Comparison of ENCODE assay signal across 14 cellular contexts in the genomic region with DNA sequence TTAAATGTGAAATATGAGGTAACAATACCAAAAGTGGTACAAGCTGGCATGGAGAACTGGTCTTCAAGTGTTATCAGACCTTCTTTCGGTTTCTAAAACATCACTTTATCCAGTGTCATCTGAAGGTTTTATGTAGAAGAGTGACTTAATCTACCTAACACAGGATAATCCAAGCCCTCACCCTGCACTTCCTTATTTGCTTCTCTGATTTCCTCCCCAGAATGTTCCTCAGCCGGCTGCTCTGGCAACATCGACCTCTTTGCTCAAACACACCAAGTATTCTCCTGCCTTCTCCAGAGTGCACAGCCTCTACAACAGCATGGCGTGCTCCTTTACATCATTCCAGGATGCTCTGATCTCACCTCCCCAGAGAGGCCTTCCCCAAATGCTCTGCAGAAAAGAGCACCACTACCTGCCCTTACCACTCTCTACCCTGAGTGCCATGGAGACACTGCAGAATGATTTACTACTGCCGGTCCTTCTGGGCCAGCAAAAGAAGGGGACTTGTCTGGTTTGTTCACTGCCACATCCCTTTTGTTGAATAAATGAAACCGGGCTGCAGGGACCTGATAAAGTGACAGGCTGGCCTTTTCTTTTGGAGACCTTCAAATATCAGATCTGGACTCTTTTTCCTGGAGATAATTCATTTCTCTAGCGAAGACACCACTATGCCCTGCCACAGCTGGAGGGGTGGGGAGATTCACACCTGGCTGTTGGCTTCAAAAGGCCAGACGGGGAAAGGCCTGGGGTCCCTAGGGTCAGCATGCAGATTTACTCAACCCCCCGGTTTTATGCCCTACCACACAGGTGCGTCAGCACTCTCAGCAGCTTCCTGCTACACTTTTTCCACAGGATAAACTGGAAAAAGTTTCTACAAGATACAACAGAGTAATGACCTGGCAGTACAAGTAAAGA. TPM values are rescaled to one million over a fixed set of nuclear protein-coding genes. Genes with fewer than 3 reads are reported as not detected.
DNase-seq lines count a peak whose midpoint lies in the region; ATAC-seq, FAIRE-seq and TF ChIP-seq lines count a peak whose summit lies in the region.
"Had no signal": no experiment of that assay in that cellular context is flagged by ENCODE, and none has a peak within 500 bp of the region (broad histone marks: within the 10 kb centered on the region; RNA-seq: fewer than 3 reads in every experiment).

No MANE protein-coding gene starts in this region.

- TF ChIP-seq POLR2A in K562 (conservative IDR thresholded peaks at IDR 0.05) (no peak), spleen (IDR thresholded peaks at IDR 0.05) (no peak)

- TF ChIP-seq CTCF in K562 (IDR thresholded peaks at IDR 0.05 in 2 of 3, conservative IDR thresholded peaks at IDR 0.05 in 1 of 3; ENCODE audit: insufficient read depth in 2 of 3, low read depth in 1 of 3, low read length in 3 of 3) (no peak), spleen (IDR thresholded peaks at IDR 0.05 in 8 of 11, conservative IDR thresholded peaks at IDR 0.05 in 3 of 11) (no peak), right atrium auricular region (IDR thresholded peaks at IDR 0.05) (no peak)

- H3K36me3 ChIP-seq in K562 (ENCODE audit: control insufficient read depth, insufficient read depth, low read length) (no peaks in the 10 kb centered on the region), spleen (peaks cover 0 to 5% (median 0%) of the 10 kb centered on the region in 6 donors), right atrium auricular region (no peaks in the 10 kb centered on the region)

- DNase-seq in K562 (ENCODE audit: extremely low read depth in 1 of 4, low spot score in 3 of 4) (peak in 1 of 4 experiments; percentile 26), spleen (no peak), HT-29 (ENCODE audit: low spot score) (no peak), NCI-H524 treated with DMSO at 0.1 percent for 48 hours (lab: John Stamatoyannopoulos, UW) (no peak), right atrium auricular region (ENCODE audit: low spot score) (no peak)
- DNase-seq: activated CD4-positive, alpha-beta memory T cell treated with anti-CD3 and anti-CD28 coated beads, Interleukin-2, amount 10 ng/mL, durations not matched to agents 7 days and 5 days; MG63; retina had no signal

- WGBS in K562 (ENCODE audit: insufficient coverage, low coverage, missing lambda C conversion rate), result 2% methylated on average over 10 of the region's 10 CpGs
- 39 to 53% (median 40%) methylated on average over 10 of the region's 10 CpGs for WGBS in spleen, 5 donors

- in situ Hi-C loops in K562 (cut with MboI), result no loop called here

- TF ChIP-seq RAD21 in K562 (CRISPR knock-in tag; conservative IDR thresholded peaks at IDR 0.05 in 1 of 2, IDR thresholded peaks at IDR 0.05 in 1 of 2), result no peak

- no peaks in the 10 kb centered on the region for H4K20me1 ChIP-seq in K562 (replicated peaks; ENCODE audit: control insufficient read depth, insufficient read depth, low read length)

- H3K9me1 ChIP-seq in K562 (ENCODE audit: control insufficient read depth, insufficient read depth, low read length), result no peaks in the 10 kb centered on the region

- H3K9me3 ChIP-seq in K562 (replicated peaks; ENCODE audit: control insufficient read depth, insufficient read depth, low read depth, low read length) (no peaks in the 10 kb centered on the region), spleen (peaks cover 0 to 5% (median 0%) of the 10 kb centered on the region in 8 donors), right atrium auricular region (peaks cover 0 to 5% of the 10 kb centered on the region in 2 donors)
- H3K9me3 ChIP-seq: MG63 had no signal

- H3K27me3 ChIP-seq in K562 (ENCODE audit: control insufficient read depth in 2 of 2, insufficient read depth in 2 of 2, low read length in 2 of 2) (peaks cover 0 to 6% of the 10 kb centered on the region in 2 experiments; a peak in 1 of 5 replicates), spleen (replicated peaks in 1 of 7) (no peaks in the 10 kb centered on the region), right atrium auricular region (no peaks in the 10 kb centered on the region)
- H3K27me3 ChIP-seq: MG63 had no signal

- no peak overlapping the region for H3K27ac ChIP-seq in K562 (ENCODE audit: extremely low read depth, low read depth, low read length)
- H3K27ac ChIP-seq in spleen, result peak overlapping the region in 3 of 8 donors; percentile 39 to 54 (median 39)
- H3K27ac ChIP-seq in right atrium auricular region, result no peak overlapping the region
- H3K27ac ChIP-seq: C4-2B had no signal

- H3K79me2 ChIP-seq in K562 (ENCODE audit: control insufficient read depth, insufficient read depth, low read length), result no peaks in the 10 kb centered on the region

- POLR2A ChIA-PET in K562 (lab: Yijun Ruan, JAX), result interaction anchor here (1.6 kb wide), 1 partner anchor 8 kb away, joined by 3 read pairs; no protein-coding TSS in a partner anchor

- intact Hi-C loops in K562 (cut with micrococcal nuclease) (loop anchor here (10.0 kb wide), 1 partner anchor 191 kb away; no protein-coding TSS in a partner anchor), spleen (cut with DNase I; ENCODE audit: low total_unique reads) (no loop called here)

- H3K4me2 ChIP-seq in K562 (ENCODE audit: insufficient read depth, low read length), result no peak overlapping the region

- CTCF ChIA-PET in K562 (lab: Yijun Ruan, JAX; ENCODE audit: low intra/inter-chr PET ratio), result no interaction called here

- H3K4me3 ChIP-seq in K562 (no peak overlapping the region), spleen (no peak overlapping the region), right atrium auricular region (no peak overlapping the region)
- H3K4me3 ChIP-seq: MG63 had no signal

- ATAC-seq in GM18517 (IDR thresholded peaks at IDR 0.05; ENCODE audit: unreplicated experiment) (peak; percentile 28), GM21515 (IDR thresholded peaks at IDR 0.05; ENCODE audit: unreplicated experiment) (peak; percentile 27), HG03095 (IDR thresholded peaks at IDR 0.05; ENCODE audit: unreplicated experiment) (peak; percentile 10), K562 (peak; percentile 62)
- ATAC-seq: SK-N-SH treated with all-trans-retinoic acid at 6 μM for 48 hours had no signal

- H3K4me1 ChIP-seq in K562 (replicated peaks in 1 of 2; ENCODE audit: control insufficient read depth in 2 of 2, insufficient read depth in 2 of 2, low read length in 2 of 2) (no peaks in the 10 kb centered on the region; a peak in 2 of 5 replicates), spleen (peaks cover 0 to 15% (median 0%) of the 10 kb centered on the region in 6 donors), right atrium auricular region (no peaks in the 10 kb centered on the region)

- TF ChIP-seq EP300 in K562 (IDR thresholded peaks at IDR 0.05; ENCODE audit: low read length), result no peak

- no TSS peak for BruUV-seq in K562 (replicated peaks; lab: Mats Ljungman, UMichigan)

- FAIRE-seq in K562 (lab: Jason Lieb, UNC), result no peak
- FAIRE-seq: urothelium cell line had no signal

- no peak overlapping the region for H2AFZ ChIP-seq in K562 (ENCODE audit: low read depth, low read length)

- no peak overlapping the region for H3K9ac ChIP-seq in K562 (ENCODE audit: insufficient read depth in 1 of 2, low read depth in 2 of 2, low read length in 2 of 2)

RNA-seq across cellular contexts. Expression of a gene that starts 42.0 kb away (rescaled TPM):
- not detected in 2 replicates for total RNA-seq in K562 (2011; cell fraction: chromatin; rRNA removed; ENCODE audit: low replicate concordance)
- not detected in 2 replicates for total RNA-seq in K562 (2011; cell fraction: nucleolus; rRNA removed)
- total RNA-seq in K562 (2011; cell fraction: nucleoplasm; rRNA removed), result not detected in 2 replicates
- total RNA-seq in K562 (2014; rRNA removed) (not detected in 2 replicates), K562 (2014; rRNA removed; fragmentation: Illumina TruSeq; extraction: Trizol) (not detected in 2 replicates), K562 (2015; rRNA removed; fragmentation: Illumina TruSeq; extraction: Trizol) (not detected in 2 replicates), K562 (2021) (0.53 and 0.92 TPM in 2 replicates), spleen (not detected), right atrium auricular region (not detected)
- polyA plus RNA-seq in K562 (2011; rRNA removed) (not detected in 2 replicates), K562 (2014; fragmentation: Illumina TruSeq; extraction: Trizol) (not detected in 2 replicates), K562 (2014; fragmentation: Nextera tagmentation; extraction: Ambion mirVana) (not detected), K562 (2014; rRNA removed) (0.17 TPM in 1 of 2 replicates, not detected in the other), spleen (under 1 TPM in 2 of 3 donors, not detected in 1; 0.14 to 0.15 TPM)
- polyA plus RNA-seq in K562 (2011; cell fraction: cytosol; rRNA removed), result not detected in 2 replicates
- polyA plus RNA-seq in K562 (2011; cell fraction: nucleus; rRNA removed), result not detected in 2 replicates
- not detected in 2 replicates for polyA plus RNA-seq in K562 (2012)
- polyA minus RNA-seq in K562 (2011; rRNA and poly(A)+ RNA removed), result not detected in 2 replicates
- not detected in 2 replicates for polyA minus RNA-seq in K562 (2011; cell fraction: cytosol; rRNA and poly(A)+ RNA removed)
- not detected in 2 replicates for polyA minus RNA-seq in K562 (2011; cell fraction: nucleus; rRNA and poly(A)+ RNA removed)
- total RNA-seq in HT-29 (2014; rRNA removed; shearing (Covaris generic)), result 1.3 and 2.8 TPM in 2 replicates
- total RNA-seq: activated CD4-positive, alpha-beta memory T cell treated with anti-CD3 and anti-CD28 coated beads, Interleukin-2, amount 10 ng/mL, durations not matched to agents 7 days and 5 days had no signal

RNA-seq across cellular contexts. Expression of a gene that starts 50.7 kb away (rescaled TPM):
- total RNA-seq in K562 (2011; cell fraction: chromatin; rRNA removed; ENCODE audit: low replicate concordance), result not detected in 2 replicates
- 0.13 TPM in 1 of 2 replicates, not detected in the other for total RNA-seq in K562 (2011; cell fraction: nucleolus; rRNA removed)
- 0.22 TPM in 1 of 2 replicates, not detected in the other for total RNA-seq in K562 (2011; cell fraction: nucleoplasm; rRNA removed)
- total RNA-seq in K562 (2014; rRNA removed) (0.05 and 0.08 TPM in 2 replicates), K562 (2014; rRNA removed; fragmentation: Illumina TruSeq; extraction: Trizol) (0.11 and 0.16 TPM in 2 replicates), K562 (2015; rRNA removed; fragmentation: Illumina TruSeq; extraction: Trizol) (0.04 and 0.07 TPM in 2 replicates), K562 (2021) (0.18 and 0.27 TPM in 2 replicates), spleen (1 to 10 TPM; 2.0 to 9.1 (median 5.5) TPM), right atrium auricular region (1 to 10 TPM; 3.4 to 5.6 TPM)
- polyA plus RNA-seq in K562 (2011; rRNA removed) (0.18 and 0.47 TPM in 2 replicates), K562 (2014; fragmentation: Illumina TruSeq; extraction: Trizol) (0.07 and 0.18 TPM in 2 replicates), K562 (2014; fragmentation: Nextera tagmentation; extraction: Ambion mirVana) (under 1 TPM; 0.03 to 0.04 TPM), K562 (2014; rRNA removed) (0.08 and 0.09 TPM in 2 replicates), spleen (under 1 TPM; 0.42 to 1.00 (median 0.56) TPM)
- polyA plus RNA-seq in K562 (2011; cell fraction: cytosol; rRNA removed), result 0.18 TPM in 1 of 2 replicates, not detected in the other
- 0.07 and 0.76 TPM in 2 replicates for polyA plus RNA-seq in K562 (2011; cell fraction: nucleus; rRNA removed)
- 0.17 and 0.68 TPM in 2 replicates for polyA plus RNA-seq in K562 (2012)
- 0.21 and 0.69 TPM in 2 replicates for polyA minus RNA-seq in K562 (2011; rRNA and poly(A)+ RNA removed)
- not detected in 2 replicates for polyA minus RNA-seq in K562 (2011; cell fraction: cytosol; rRNA and poly(A)+ RNA removed)
- 0.22 TPM in 1 of 2 replicates, not detected in the other for polyA minus RNA-seq in K562 (2011; cell fraction: nucleus; rRNA and poly(A)+ RNA removed)
- total RNA-seq in HT-29 (2014; rRNA removed; shearing (Covaris generic)), result 0.68 and 2.3 TPM in 2 replicates

Comparison
In these comparisons a context has a peak if more than half of its experiments do, and no peak if none do; other contexts are left out.
1. ATAC-seq: peak in every context shown above with its lines; median percentile 62 in K562; 28 in GM18517; 27 in GM21515; 10 in HG03095.